Comparison of ENCODE assay signal across 20 cellular contexts in genomic region chr2:128690431-128690830, GRCh38.
"Had no signal": no experiment of that assay in that cellular context is flagged by ENCODE, and none has a peak within 500 bp of the region (broad histone marks: within the 10 kb centered on the region; RNA-seq: fewer than 3 reads in every experiment).

No MANE protein-coding gene starts in this region.

- H3K27me3 ChIP-seq: adrenal gland, breast epithelium, gastrocnemius medialis, left lung, tibial nerve, uterus had no signal

- H3K4me1 ChIP-seq: adrenal gland, breast epithelium, gastrocnemius medialis, tibial nerve, uterus had no signal

- H3K4me3 ChIP-seq: adrenal gland, breast epithelium, coronary artery, gastrocnemius medialis, heart right ventricle, left lung, tibial nerve, uterus had no signal

- H3K9me3 ChIP-seq: adrenal gland, breast epithelium, gastrocnemius medialis, heart right ventricle, left lung, tibial nerve, uterus had no signal

- DNase-seq: activated CD4-positive, alpha-beta T cell treated with anti-CD3 and anti-CD28 coated beads for 1 hour; activated CD4-positive, alpha-beta T cell treated with anti-CD3 and anti-CD28 coated beads, Interleukin-2, amount 50 U/mL, for 48 hours; activated gamma-delta T cell treated with Interleukin-2 at 50 U/mL for 16 hours; activated T-cell treated with anti-CD3 and anti-CD28 coated beads for 4 hours; adrenal gland; gastrocnemius medialis; heart right ventricle; mammary epithelial cell; midbrain; occipital lobe; retina; stimulated activated naive CD4-positive, alpha-beta T cell; substantia nigra; uterus; WERI-Rb-1 had no signal

- ATAC-seq: activated naive CD4-positive, alpha-beta T cell treated with anti-CD3 and anti-CD28 coated beads, Interleukin-2, amount 50 U/mL, for 72 hours; gastrocnemius medialis; left lung had no signal

- H3K27ac ChIP-seq: adrenal gland, breast epithelium, coronary artery, gastrocnemius medialis, heart right ventricle, left lung, tibial nerve, uterus, WERI-Rb-1 had no signal

- H3K36me3 ChIP-seq: adrenal gland, breast epithelium, gastrocnemius medialis, heart right ventricle, left lung, tibial nerve, uterus, WERI-Rb-1 had no signal
